ENCODE assay signal across 8 cellular contexts in genomic region chr1:1157426-1157913, GRCh38. TPM values are rescaled to one million over a fixed set of nuclear protein-coding genes. Genes with fewer than 3 reads are reported as not detected.
A peak's percentile ranks its signal among the peaks of the same experiment; 100 is the strongest.
DNase-seq lines count a peak whose midpoint lies in the region; ATAC-seq and TF ChIP-seq lines count a peak whose summit lies in the region.

No MANE protein-coding gene starts in this region.

- 0% methylated on average over 13 of the region's 29 CpGs for WGBS in mammary epithelial cell (ENCODE audit: low coverage, missing lambda C conversion rate)

- H3K27me3 ChIP-seq in mammary epithelial cell (ENCODE audit: insufficient read depth, low read length): no peaks in the 10 kb centered on the region

- dilution Hi-C loops in mammary epithelial cell (cut with HindIII; ENCODE audit: low sequenced_read_pairs): no loop called here

- BruUV-seq in mammary epithelial cell (replicated peaks; lab: Mats Ljungman, UMichigan): TSS peak; percentile 62

- TF ChIP-seq CTCF in VCaP (conservative IDR thresholded peaks at IDR 0.05): no peak
- TF ChIP-seq CTCF in mammary epithelial cell (conservative IDR thresholded peaks at IDR 0.05 in 1 of 2, IDR thresholded peaks at IDR 0.05 in 1 of 2; ENCODE audit: extremely low read depth in 1 of 2, insufficient read depth in 1 of 2, low read depth in 1 of 2, low read length in 2 of 2): no peak

- peak overlapping the region; percentile 89 for H2AFZ ChIP-seq in mammary epithelial cell (ENCODE audit: low read depth, low read length)

- in situ Hi-C loops in mammary epithelial cell (cut with MboI; ENCODE audit: low sequenced_read_pairs in 2 of 2): no loop called here

- H3K9me3 ChIP-seq in KOPT-K1 (ENCODE audit: insufficient read depth, low read length, poor library complexity, severe bottlenecking) (peaks cover 21% of the 10 kb centered on the region), mammary epithelial cell (replicated peaks; ENCODE audit: insufficient read depth, low read length) (peaks cover 6% of the 10 kb centered on the region)

- H3K79me2 ChIP-seq in mammary epithelial cell (ENCODE audit: insufficient read depth, low read length): no peaks in the 10 kb centered on the region

- peak; percentile 47 to 59 for DNase-seq in NCI-H2081 (lab: John Stamatoyannopoulos, UW)
- no peak for DNase-seq in NCI-H2081 treated with DMSO at 0.1 percent for 48 hours (lab: John Stamatoyannopoulos, UW)
- peak; percentile 86 for DNase-seq in mammary epithelial cell
- peak; percentile 90 for DNase-seq in iPS-NIHi7 (ENCODE audit: extremely low spot score)

- H3K27ac ChIP-seq in KOPT-K1 (ENCODE audit: low read depth, low read length, poor library complexity, severe bottlenecking): peak overlapping the region; percentile 55
- H3K27ac ChIP-seq in VCaP: peak overlapping the region; percentile 81
- H3K27ac ChIP-seq in mammary epithelial cell (ENCODE audit: insufficient read depth, low read depth, low read length): peak overlapping the region; percentile 59
- H3K27ac ChIP-seq in skin epidermis: peak overlapping the region; percentile 82 to 99 (median 96)

- H3K9ac ChIP-seq in mammary epithelial cell (ENCODE audit: insufficient read depth, low read length): peak overlapping the region; percentile 66

- intact Hi-C loops in mammary epithelial cell (cut with micrococcal nuclease): no loop called here

- H3K4me3 ChIP-seq in mammary epithelial cell (replicated peaks in 1 of 3; ENCODE audit: insufficient read depth in 1 of 3, low read depth in 2 of 3, low read length in 3 of 3) (peak overlapping the region; percentile 42 to 60 (median 49)), skin epidermis (peak overlapping the region; percentile 38 to 60 (median 53))

- ATAC-seq in GM19467 (IDR thresholded peaks at IDR 0.05; ENCODE audit: unreplicated experiment): no peak

- H3K36me3 ChIP-seq in KOPT-K1 (ENCODE audit: insufficient read depth, low read length) (no peaks in the 10 kb centered on the region), mammary epithelial cell (ENCODE audit: insufficient read depth, low read length) (no peaks in the 10 kb centered on the region)

- CTCF ChIA-PET in mammary epithelial cell (lab: Charles Lee; ENCODE audit: low non-redundant PET): interaction anchor here (0.5 kb wide), 1 partner anchor 134 kb away, joined by 8 read pairs; no protein-coding TSS in a partner anchor

- H3K4me1 ChIP-seq in mammary epithelial cell (ENCODE audit: insufficient read depth, low read length): peaks cover 19% of the 10 kb centered on the region

- H4K20me1 ChIP-seq in mammary epithelial cell (ENCODE audit: insufficient read depth, low read length): no peaks in the 10 kb centered on the region

- peak overlapping the region; percentile 99 for H3K4me2 ChIP-seq in mammary epithelial cell (ENCODE audit: insufficient read depth, low read depth, low read length)

RNA-seq across cellular contexts. Expression of gene TTLL10, which starts 16.2 kb away (rescaled TPM):
- total RNA-seq in mammary epithelial cell: not detected
- polyA plus RNA-seq in mammary epithelial cell: not detected
- polyA minus RNA-seq in mammary epithelial cell: not detected

RNA-seq across cellular contexts. Expression of gene C1orf159, which starts 41.6 kb away (rescaled TPM):
- total RNA-seq in mammary epithelial cell: 10 to 100 TPM in 1 of 2 donors, 1 to 10 TPM in 1; 9.5 to 23.8 TPM
- 11.6 TPM for polyA plus RNA-seq in mammary epithelial cell
- 0.88 TPM for polyA minus RNA-seq in mammary epithelial cell

RNA-seq across cellular contexts. Expression of gene TNFRSF18, which starts 48.9 kb away (rescaled TPM):
- total RNA-seq in mammary epithelial cell: under 1 TPM in 1 of 2 donors, not detected in 1; 0.67 TPM
- polyA plus RNA-seq in mammary epithelial cell: not detected
- polyA minus RNA-seq in mammary epithelial cell: not detected

RNA-seq across cellular contexts. Expression of gene TNFRSF4, which starts 56.5 kb away (rescaled TPM):
- under 1 TPM in 1 of 2 donors, not detected in 1; 0.28 TPM for total RNA-seq in mammary epithelial cell
- not detected for polyA plus RNA-seq in mammary epithelial cell
- not detected for polyA minus RNA-seq in mammary epithelial cell
